ENCODE assay signal across 9 cellular contexts in genomic region chr13:48222358-48223015, GRCh38. TPM values are rescaled to one million over a fixed set of nuclear protein-coding genes. Genes with fewer than 3 reads are reported as not detected.
DNase-seq lines count a peak whose midpoint lies in the region; ATAC-seq and TF ChIP-seq lines count a peak whose summit lies in the region.
"Had no signal": no experiment of that assay in that cellular context is flagged by ENCODE, and none has a peak within 500 bp of the region (broad histone marks: within the 10 kb centered on the region; RNA-seq: fewer than 3 reads in every experiment).

No MANE protein-coding gene starts in this region.

- H3K36me3 ChIP-seq in SJSA1, result no peaks in the 10 kb centered on the region

- peak overlapping the region; percentile 57 for H3K4me3 Mint-ChIP-seq in Calu3 (ENCODE audit: low read depth, unreplicated experiment)

- peak overlapping the region; percentile 37 for H3K4me3 ChIP-seq in SJSA1
- peak overlapping the region; percentile 41 for H3K4me3 ChIP-seq in fibroblast of mammary gland (ENCODE audit: control insufficient read depth, low read depth, low read length)

- peak overlapping the region; percentile 80 for H3K27ac ChIP-seq in SJSA1

- intact Hi-C loops in Calu3 (cut with micrococcal nuclease; ENCODE audit: unreplicated experiment), result no loop called here

- TF ChIP-seq CTCF in Calu3 (IDR thresholded peaks at IDR 0.05; ENCODE audit: unreplicated experiment), result no peak
- TF ChIP-seq CTCF in fibroblast of mammary gland (conservative IDR thresholded peaks at IDR 0.05; ENCODE audit: control insufficient read depth, insufficient read depth, low read depth, low read length), result no peak

- DNase-seq in Calu3, result no peak
- peak in 1 of 2 experiments; percentile 65 for DNase-seq in SJSA1 (ENCODE audit: low read depth in 1 of 2, low spot score in 2 of 2)
- DNase-seq in fibroblast of mammary gland (ENCODE audit: low read depth), result peak; percentile 76
- DNase-seq in renal cortical epithelial cell (ENCODE audit: low read depth), result peak; percentile 72
- no peak for DNase-seq in DMS53 treated with DMSO at 0.1 percent for 48 hours (lab: John Stamatoyannopoulos, UW; ENCODE audit: unreplicated experiment)
- DNase-seq in NCI-H2171 treated with DMSO at 0.1 percent for 48 hours (lab: John Stamatoyannopoulos, UW), result no peak
- DNase-seq: activated CD8-positive, alpha-beta memory T cell treated with anti-CD3 and anti-CD28 coated beads for 24 hours had no signal

- H3K9me3 Mint-ChIP-seq in Calu3 (ENCODE audit: low read depth, unreplicated experiment), result no peaks in the 10 kb centered on the region

- H3K4me1 Mint-ChIP-seq in Calu3 (ENCODE audit: low read depth, unreplicated experiment), result peaks cover 20% of the 10 kb centered on the region

- H3K27me3 Mint-ChIP-seq in Calu3 (ENCODE audit: unreplicated experiment), result no peaks in the 10 kb centered on the region

- no TSS peak for BruUV-seq in Calu3 (replicated peaks; lab: Mats Ljungman, UMichigan)

- H3K27me3 ChIP-seq in SJSA1 (replicated peaks), result no peaks in the 10 kb centered on the region

- ATAC-seq in HG03442 (IDR thresholded peaks at IDR 0.05; ENCODE audit: unreplicated experiment) (no peak), HG03039 (IDR thresholded peaks at IDR 0.05; ENCODE audit: unreplicated experiment) (no peak)

- H3K9me3 ChIP-seq in SJSA1 (replicated peaks), result no peaks in the 10 kb centered on the region

- no peaks in the 10 kb centered on the region for H3K36me3 Mint-ChIP-seq in Calu3 (ENCODE audit: insufficient read depth, unreplicated experiment)

- CTCF ChIA-PET in Calu3 (lab: Charles Lee), result no interaction called here

- H3K27ac Mint-ChIP-seq in Calu3 (ENCODE audit: unreplicated experiment), result peak overlapping the region; percentile 52

- peaks cover 33% of the 10 kb centered on the region for H3K4me1 ChIP-seq in SJSA1 (replicated peaks)

RNA-seq across cellular contexts. Expression of gene ITM2B, which starts 10.5 kb away (rescaled TPM):
- total RNA-seq in Calu3 (2022) (357 and 362 TPM in 2 replicates), renal cortical epithelial cell (310 and 1,405 TPM in 2 replicates)
- 142 and 172 TPM in 2 replicates for total RNA-seq in SJSA1 (2014; rRNA removed; shearing (Covaris generic))

Comparison
In these comparisons a context has a peak if more than half of its experiments do, and no peak if none do; other contexts are left out.
1. DNase-seq: peak in fibroblast of mammary gland (single experiment) and renal cortical epithelial cell (single experiment); none in Calu3 (single experiment), DMS53 treated with DMSO at 0.1 percent for 48 hours (single experiment) and NCI-H2171 treated with DMSO at 0.1 percent for 48 hours (single experiment).